ENCODE assay signal across 1 cellular context in the genomic region with DNA sequence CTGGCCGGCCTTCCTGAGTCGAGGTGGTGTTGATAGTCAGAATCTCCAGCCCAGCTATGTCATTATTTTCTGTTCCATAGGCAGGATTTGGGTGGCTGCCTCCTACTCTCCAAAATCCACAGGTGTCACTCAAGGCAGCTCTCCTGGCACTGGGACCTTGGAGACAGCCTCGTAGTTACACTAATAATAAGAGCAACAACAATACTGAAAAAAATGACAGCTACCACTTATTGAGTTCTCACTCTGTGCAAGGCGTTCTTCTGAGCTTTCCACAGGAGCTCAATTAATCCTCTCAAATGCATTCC.
TF ChIP-seq lines count a peak whose summit lies in the region.

No MANE protein-coding gene starts in this region.

TF ChIP-seq in H1, 55 proteins besides CTCF, POLR2A, EP300 and RAD21:
- peak; percentile 41; the same call in 1 of the 2 replicates for TF ChIP-seq POLR2AphosphoS5 (IDR thresholded peaks at IDR 0.05; ENCODE audit: low read depth, low read length)
- TF ChIP-seq ASH2L (IDR thresholded peaks at IDR 0.05; ENCODE audit: low read length), result peak; percentile 68
- TF ChIP-seq SP1 (IDR thresholded peaks at IDR 0.05; ENCODE audit: low read depth, low read length), result no peak
TF ChIP-seq in H1: peak in this region for 2.
